10 cellular contexts compared by ENCODE assay signal in genomic region chr1:170533331-170533730, GRCh38. TPM values are rescaled to one million over a fixed set of nuclear protein-coding genes. Genes with fewer than 3 reads are reported as not detected.
DNase-seq lines count a peak whose midpoint lies in the region; ATAC-seq, FAIRE-seq and TF ChIP-seq lines count a peak whose summit lies in the region.
"Had no signal": no experiment of that assay in that cellular context is flagged by ENCODE, and none has a peak within 500 bp of the region (broad histone marks: within the 10 kb centered on the region; RNA-seq: fewer than 3 reads in every experiment).

No MANE protein-coding gene starts in this region.

- H3K79me2 ChIP-seq in GM12878 (ENCODE audit: control insufficient read depth, insufficient read depth, low read length): peaks cover 41% of the 10 kb centered on the region

- H3K27me3 ChIP-seq in CD4-positive, CD25-positive, alpha-beta regulatory T cell (ENCODE audit: control insufficient read depth, insufficient read depth, low read length): peaks cover 5% of the 10 kb centered on the region
- no peaks in the 10 kb centered on the region for H3K27me3 ChIP-seq in GM12878 (replicated peaks in 1 of 2; ENCODE audit: control insufficient read depth in 2 of 2, insufficient read depth in 2 of 2, low read length in 1 of 2)
- H3K27me3 ChIP-seq in muscle layer of duodenum (ENCODE audit: low read depth, low read length): no peaks in the 10 kb centered on the region
- no peaks in the 10 kb centered on the region for H3K27me3 ChIP-seq in transverse colon

- no peaks in the 10 kb centered on the region for H3K9me3 Mint-ChIP-seq in CD4-positive, CD25-positive, alpha-beta regulatory T cell
- H3K9me3 Mint-ChIP-seq in stimulated activated naive B cell treated with anti-CD40 and anti-IgM and Interleukin-4, amounts not matched to agents 10 μg/mL and 1 μg/mL and 100 μg/mL, for 72 hours: no peaks in the 10 kb centered on the region
- H3K9me3 Mint-ChIP-seq in T-helper 2 cell treated with Interferon-gamma antibody and Interleukin-4, amounts not matched to agents 5 μg/mL and 100 μg/mL, for 36 hours: no peaks in the 10 kb centered on the region

- peak overlapping the region; percentile 83 for H3K27ac ChIP-seq in CD4-positive, CD25-positive, alpha-beta regulatory T cell (ENCODE audit: insufficient read depth, low read length, poor library complexity, severe bottlenecking)
- H3K27ac ChIP-seq in GM12878 (ENCODE audit: control insufficient read depth, insufficient read depth) (no peak overlapping the region), muscle layer of duodenum (ENCODE audit: low read length) (no peak overlapping the region), transverse colon (peak overlapping the region in 1 of 4 donors; percentile 94)

- no peak for FAIRE-seq in GM12878 (lab: Jason Lieb, UNC)
- FAIRE-seq: endometrium had no signal

- no peak overlapping the region for H3K4me3 Mint-ChIP-seq in CD4-positive, CD25-positive, alpha-beta regulatory T cell
- H3K4me3 Mint-ChIP-seq in stimulated activated naive B cell treated with anti-CD40 and anti-IgM and Interleukin-4, amounts not matched to agents 10 μg/mL and 1 μg/mL and 100 μg/mL, for 72 hours: no peak overlapping the region
- no peak overlapping the region for H3K4me3 Mint-ChIP-seq in T-helper 2 cell treated with Interferon-gamma antibody and Interleukin-4, amounts not matched to agents 5 μg/mL and 100 μg/mL, for 36 hours

- no peak for TF ChIP-seq RAD21 in GM12878 (IDR thresholded peaks at IDR 0.05; ENCODE audit: insufficient read depth, low read depth, low read length)

- WGBS in GM12878 (ENCODE audit: insufficient coverage, insufficient replicate concordance, low lambda C conversion rate, missing lambda C conversion rate): 80% methylated on average over 2 of the region's 2 CpGs
- WGBS in transverse colon (ENCODE audit: low coverage in 1 of 2), 2 donors: 88 to 92% methylated on average over 2 of the region's 2 CpGs

- no peaks in the 10 kb centered on the region for H3K9me3 ChIP-seq in CD4-positive, CD25-positive, alpha-beta regulatory T cell (ENCODE audit: control insufficient read depth in 2 of 2, low read length in 2 of 2)
- H3K9me3 ChIP-seq in GM12878 (replicated peaks; ENCODE audit: control insufficient read depth, insufficient read depth, low read length) (no peaks in the 10 kb centered on the region), muscle layer of duodenum (ENCODE audit: control insufficient read depth in 1 of 2, low read length in 2 of 2) (no peaks in the 10 kb centered on the region), transverse colon (no peaks in the 10 kb centered on the region)

- H4K20me1 ChIP-seq in GM12878 (ENCODE audit: control insufficient read depth, insufficient read depth): no peaks in the 10 kb centered on the region

- intact Hi-C loops in GM12878 (cut with micrococcal nuclease; ENCODE audit: unreplicated experiment): loop anchor here (5.0 to 10.0 kb wide), 5 partner anchors 309 to 829 kb away; partner anchors contain the start of gene SCYL3
- intact Hi-C loops in transverse colon (cut with DNase I; ENCODE audit: low total_unique reads): loop anchor here (5.0 kb wide), 1 partner anchor 991 kb away; no protein-coding TSS in a partner anchor

- H3K4me3 ChIP-seq in CD4-positive, CD25-positive, alpha-beta regulatory T cell (ENCODE audit: low read depth, low read length): peak overlapping the region; percentile 92
- H3K4me3 ChIP-seq in GM12878 (peak overlapping the region; percentile 85), muscle layer of duodenum (ENCODE audit: low read depth in 1 of 2, low read length in 2 of 2) (peak overlapping the region; percentile 65 to 98), transverse colon (peak overlapping the region in 2 of 4 donors; percentile 68 to 91)

- peaks cover 16% of the 10 kb centered on the region for H3K4me1 ChIP-seq in CD4-positive, CD25-positive, alpha-beta regulatory T cell (ENCODE audit: control insufficient read depth, insufficient read depth, low read length, poor library complexity, severe bottlenecking)
- H3K4me1 ChIP-seq in GM12878 (ENCODE audit: control insufficient read depth, insufficient read depth, low read length): no peaks in the 10 kb centered on the region
- H3K4me1 ChIP-seq in muscle layer of duodenum (ENCODE audit: control insufficient read depth in 1 of 2, insufficient read depth in 2 of 2, low read length in 2 of 2): peaks cover 5 to 17% of the 10 kb centered on the region in 2 donors
- peaks cover 6 to 56% (median 20%) of the 10 kb centered on the region in 4 donors for H3K4me1 ChIP-seq in transverse colon

- H3K36me3 ChIP-seq in CD4-positive, CD25-positive, alpha-beta regulatory T cell (ENCODE audit: control insufficient read depth, insufficient read depth, low read length): no peaks in the 10 kb centered on the region
- H3K36me3 ChIP-seq in GM12878 (ENCODE audit: control insufficient read depth in 2 of 2, insufficient read depth in 2 of 2, low read length in 1 of 2) (no peaks in the 10 kb centered on the region), muscle layer of duodenum (ENCODE audit: control insufficient read depth in 1 of 2, insufficient read depth in 2 of 2, low read length in 2 of 2) (peaks cover 0 to 9% of the 10 kb centered on the region in 2 donors), transverse colon (no peaks in the 10 kb centered on the region)

- H2AFZ ChIP-seq in GM12878 (ENCODE audit: control insufficient read depth, low read depth, low read length): no peak overlapping the region

- H3K27me3 Mint-ChIP-seq in CD4-positive, CD25-positive, alpha-beta regulatory T cell: peaks cover 6% of the 10 kb centered on the region
- peaks cover 2 to 4% of the 10 kb centered on the region in 2 donors for H3K27me3 Mint-ChIP-seq in stimulated activated naive B cell treated with anti-CD40 and anti-IgM and Interleukin-4, amounts not matched to agents 10 μg/mL and 1 μg/mL and 100 μg/mL, for 72 hours
- peaks cover 8% of the 10 kb centered on the region for H3K27me3 Mint-ChIP-seq in T-helper 2 cell treated with Interferon-gamma antibody and Interleukin-4, amounts not matched to agents 5 μg/mL and 100 μg/mL, for 36 hours (ENCODE audit: low read depth)

- TF ChIP-seq CTCF in GM12878 (IDR thresholded peaks at IDR 0.05 in 2 of 3, conservative IDR thresholded peaks at IDR 0.05 in 1 of 3; ENCODE audit: control insufficient read depth in 2 of 3, extremely low read depth in 1 of 3, insufficient read depth in 1 of 3, low read depth in 3 of 3, low read length in 3 of 3) (no peak), transverse colon (IDR thresholded peaks at IDR 0.05) (no peak)

- no peak for TF ChIP-seq EP300 in GM12878 (IDR thresholded peaks at IDR 0.05; ENCODE audit: borderline replicate concordance in 1 of 2, control insufficient read depth in 1 of 2, low read depth in 2 of 2, low read length in 2 of 2)
- no peak for TF ChIP-seq EP300 in transverse colon (IDR thresholded peaks at IDR 0.05; ENCODE audit: low read depth)

- BruUV-seq in GM12878 (replicated peaks; lab: Mats Ljungman, UMichigan): no TSS peak

- no peak for ATAC-seq in CD4-positive, CD25-positive, alpha-beta regulatory T cell (ENCODE audit: low read depth in 2 of 2)
- no peak; the same call in 1 of the 3 replicates for ATAC-seq in GM12878
- no peak for ATAC-seq in stimulated activated naive B cell treated with anti-CD40 and anti-IgM and Interleukin-4, amounts not matched to agents 10 μg/mL and 1 μg/mL and 100 μg/mL, for 72 hours (replicated peaks)

- no peak for DNase-seq in CD4-positive, CD25-positive, alpha-beta regulatory T cell
- DNase-seq in LHCN-M2 (ENCODE audit: low read depth) (peak; percentile 50), GM12878 (ENCODE audit: low read depth, low spot score) (no peak), transverse colon (no peak), KBM-7 (no peak)
- DNase-seq in stimulated activated naive B cell treated with anti-CD40 and anti-IgM and Interleukin-4, amounts not matched to agents 10 μg/mL and 1 μg/mL and 100 μg/mL, for 72 hours: no peak
- DNase-seq in T-helper 2 cell treated with Interferon-gamma antibody and Interleukin-4, amounts not matched to agents 5 μg/mL and 100 μg/mL, for 36 hours (ENCODE audit: low spot score): no peak
- DNase-seq: NCI-H524 had no signal

- TF ChIP-seq POLR2A in GM12878 (IDR thresholded peaks at IDR 0.05; ENCODE audit: low read depth, low read length) (no peak), transverse colon (IDR thresholded peaks at IDR 0.05) (no peak)

- in situ Hi-C loops in GM12878 (cut with MboI) (loop anchor here (5.0 to 10.0 kb wide), 2 partner anchors 459 to 616 kb away; partner anchors contain the start of gene KIFAP3), transverse colon (cut with MboI; ENCODE audit: low pct_ligation_motif_present in 1 of 4, low pct_unique_long_range_greater_than_20kb in 1 of 4, low sequenced_read_pairs in 3 of 4) (loop anchor here in 1 of 4 donors (25.0 kb wide), 1 partner anchor 621 kb away; no protein-coding TSS in a partner anchor), KBM-7 (cut with MboI; ENCODE audit: low pct_unique_long_range_greater_than_20kb, low sequenced_read_pairs) (no loop called here)

- H3K4me1 Mint-ChIP-seq in CD4-positive, CD25-positive, alpha-beta regulatory T cell: peaks cover 18 to 30% (median 24%) of the 10 kb centered on the region in 4 donors
- peaks cover 5 to 6% of the 10 kb centered on the region in 2 donors for H3K4me1 Mint-ChIP-seq in stimulated activated naive B cell treated with anti-CD40 and anti-IgM and Interleukin-4, amounts not matched to agents 10 μg/mL and 1 μg/mL and 100 μg/mL, for 72 hours
- peaks cover 5% of the 10 kb centered on the region for H3K4me1 Mint-ChIP-seq in T-helper 2 cell treated with Interferon-gamma antibody and Interleukin-4, amounts not matched to agents 5 μg/mL and 100 μg/mL, for 36 hours (ENCODE audit: low read depth)

- peak overlapping the region; percentile 99; the same call in 1 of the 2 replicates for H3K9ac ChIP-seq in GM12878 (ENCODE audit: control insufficient read depth, insufficient read depth, low read length)

- peak overlapping the region; percentile 39 for H3K4me2 ChIP-seq in GM12878 (ENCODE audit: control insufficient read depth, insufficient read depth)

- peaks cover 12% of the 10 kb centered on the region for H3K36me3 Mint-ChIP-seq in CD4-positive, CD25-positive, alpha-beta regulatory T cell
- H3K36me3 Mint-ChIP-seq in stimulated activated naive B cell treated with anti-CD40 and anti-IgM and Interleukin-4, amounts not matched to agents 10 μg/mL and 1 μg/mL and 100 μg/mL, for 72 hours: peaks cover 8 to 12% of the 10 kb centered on the region in 2 donors
- peaks cover 6% of the 10 kb centered on the region for H3K36me3 Mint-ChIP-seq in T-helper 2 cell treated with Interferon-gamma antibody and Interleukin-4, amounts not matched to agents 5 μg/mL and 100 μg/mL, for 36 hours (ENCODE audit: low read depth)

- no peak overlapping the region for H3K27ac Mint-ChIP-seq in CD4-positive, CD25-positive, alpha-beta regulatory T cell
- no peak overlapping the region for H3K27ac Mint-ChIP-seq in stimulated activated naive B cell treated with anti-CD40 and anti-IgM and Interleukin-4, amounts not matched to agents 10 μg/mL and 1 μg/mL and 100 μg/mL, for 72 hours
- no peak overlapping the region for H3K27ac Mint-ChIP-seq in T-helper 2 cell treated with Interferon-gamma antibody and Interleukin-4, amounts not matched to agents 5 μg/mL and 100 μg/mL, for 36 hours

- SMC1A ChIA-PET in GM12878 (lab: Charles Lee; ENCODE audit: uncharacterized antibody, unreplicated experiment): interaction anchor here (0.9 to 6.3 kb wide), 21 partner anchors 8 to 615 kb away, joined by 3 to 47 read pairs (median 5); no protein-coding TSS in a partner anchor

- CTCF ChIA-PET in GM12878 (lab: Yijun Ruan, JAX): interaction anchor here (0.7 to 1.6 kb wide), 8 partner anchors 8 to 466 kb away, joined by 3 to 4 read pairs (median 4); no protein-coding TSS in a partner anchor

- POLR2A ChIA-PET in GM12878 (lab: Charles Lee): interaction anchor here (0.5 to 2.5 kb wide), 11 partner anchors 12 to 492 kb away, joined by 3 to 10 read pairs (median 3); no protein-coding TSS in a partner anchor

- RAD21 ChIA-PET in GM12878 (lab: Charles Lee; ENCODE audit: unreplicated experiment): interaction anchor here (0.5 to 4.7 kb wide), 13 partner anchors 11 to 604 kb away, joined by 3 to 41 read pairs (median 6); partner anchors contain the start of gene KIFAP3

RNA-seq across cellular contexts. Expression of gene GORAB, which starts 1.4 kb away (rescaled TPM):
- 29.8 TPM for total RNA-seq in CD4-positive, CD25-positive, alpha-beta regulatory T cell
- polyA plus RNA-seq in CD4-positive, CD25-positive, alpha-beta regulatory T cell: 1 to 10 TPM; 3.7 to 5.9 (median 4.6) TPM
- total RNA-seq in LHCN-M2 (2014; rRNA removed): 9.8 and 14.0 TPM in 2 replicates
- 3.4 TPM for polyA plus RNA-seq in LHCN-M2 (2012)
- 56.4 and 59.5 TPM in 2 replicates for total RNA-seq in GM12878 (2013; cell fraction: nucleolus; rRNA removed)
- total RNA-seq in GM12878 (2014; rRNA removed): 11.5 and 11.8 TPM in 2 replicates
- total RNA-seq in GM12878 (2014; rRNA removed; fragmentation: Illumina TruSeq; extraction: Trizol): 10.5 and 13.0 TPM in 2 replicates
- total RNA-seq in GM12878 (2021): 9.0 and 10.2 TPM in 2 replicates
- 6.6 TPM for polyA plus RNA-seq in GM12878 (2011; ENCODE audit: low read depth)
- polyA plus RNA-seq in GM12878 (2011; rRNA removed): 38.6 and 50.8 TPM in 2 replicates
- polyA plus RNA-seq in GM12878 (2011; cell fraction: cytosol; rRNA removed): 11.3 and 11.4 TPM in 2 replicates
- polyA plus RNA-seq in GM12878 (2011; cell fraction: nucleus; rRNA removed): 37.0 and 52.2 TPM in 2 replicates
- polyA plus RNA-seq in GM12878 (2012): 9.5 and 10.7 TPM in 2 replicates
- 15.9 and 16.2 TPM in 2 replicates for polyA plus RNA-seq in GM12878 (2014; fragmentation: Illumina TruSeq; extraction: Trizol)
- 1 to 10 TPM; 5.5 to 7.6 TPM for polyA plus RNA-seq in GM12878 (2014; fragmentation: Nextera tagmentation; extraction: Ambion mirVana)
- 11.4 and 12.8 TPM in 2 replicates for polyA plus RNA-seq in GM12878 (2014; rRNA removed)
- polyA plus RNA-seq in GM12878 (2016; fragmentation: Nextera tagmentation; extraction: Ambion mirVana): 1 to 10 TPM; 9.3 to 9.7 TPM
- polyA minus RNA-seq in GM12878 (2011; rRNA and poly(A)+ RNA removed): 20.6 and 24.1 TPM in 2 replicates
- 8.9 and 9.2 TPM in 2 replicates for polyA minus RNA-seq in GM12878 (2011; cell fraction: cytosol; rRNA and poly(A)+ RNA removed)
- polyA minus RNA-seq in GM12878 (2011; cell fraction: nucleus; rRNA and poly(A)+ RNA removed): 28.0 and 33.8 TPM in 2 replicates
- total RNA-seq in transverse colon: 10 to 100 TPM in 3 of 4 donors, 1 to 10 TPM in 1; 8.2 to 83.0 (median 29.9) TPM
